24 cellular contexts compared by ENCODE assay signal in genomic region chr11:66061268-66061667, GRCh38. TPM values are rescaled to one million over a fixed set of nuclear protein-coding genes. Genes with fewer than 3 reads are reported as not detected.
DNase-seq lines count a peak whose midpoint lies in the region; ATAC-seq and FAIRE-seq lines count a peak whose summit lies in the region.
"Had no signal": no experiment of that assay in that cellular context is flagged by ENCODE, and none has a peak within 500 bp of the region (broad histone marks: within the 10 kb centered on the region; RNA-seq: fewer than 3 reads in every experiment).

No MANE protein-coding gene starts in this region.

- H3K4me2 ChIP-seq in BLaER1 = no peak overlapping the region
- H3K4me2 ChIP-seq: PC-9 had no signal

- DNase-seq in T-helper 1 cell = no peak
- DNase-seq in activated CD8-positive, alpha-beta T cell treated with anti-CD3 and anti-CD28 coated beads, Interleukin-2, amount 10 ng/mL, durations not matched to agents 7 days and 5 days = no peak
- DNase-seq in naive thymus-derived CD8-positive, alpha-beta T cell = no peak
- no peak for DNase-seq in HUDEP-2 (lab: John Stamatoyannopoulos, UW; ENCODE audit: unreplicated experiment in 76 of 76)
- DNase-seq in posterior vena cava (ENCODE audit: low spot score) = no peak
- DNase-seq in GM19239 (ENCODE audit: insufficient read length, low spot score) = no peak
- DNase-seq: 8988T, BE2C, DMS 273 treated with DMSO at 0.1 percent for 48 hours, heart left ventricle, Kasumi-1, NCI-H1092, NCI-H2029, PC-9, sigmoid colon had no signal

- peak overlapping the region; percentile 45; the same call in 1 of the 2 replicates for H3K9ac ChIP-seq in BLaER1

- H3K27me3 Mint-ChIP-seq in T-helper 1 cell treated with Interleukin-12 subunit alpha and Interleukin-12 subunit beta and Interleukin-4 antibody, amounts not matched to agents 30 μg/mL and 1 μg/mL, for 36 hours (ENCODE audit: low read depth) = no peaks in the 10 kb centered on the region
- no peaks in the 10 kb centered on the region for H3K27me3 Mint-ChIP-seq in activated CD8-positive, alpha-beta T cell treated with anti-CD3 and anti-CD28 coated beads, Interleukin-2, amount 10 ng/mL, durations not matched to agents 7 days and 5 days (ENCODE audit: low read depth)
- H3K27me3 Mint-ChIP-seq in naive thymus-derived CD8-positive, alpha-beta T cell = no peaks in the 10 kb centered on the region
- H3K27me3 Mint-ChIP-seq: dendritic cell treated with granulocyte-macrophage colony-stimulating factor and Interleukin-4, amounts not matched to agents 40 ng/mL and 50 ng/mL, for 4 days; type B pancreatic cell had no signal

- no peak overlapping the region for H3K4me3 Mint-ChIP-seq in T-helper 1 cell treated with Interleukin-12 subunit alpha and Interleukin-12 subunit beta and Interleukin-4 antibody, amounts not matched to agents 30 μg/mL and 1 μg/mL, for 36 hours
- no peak overlapping the region for H3K4me3 Mint-ChIP-seq in activated CD8-positive, alpha-beta T cell treated with anti-CD3 and anti-CD28 coated beads, Interleukin-2, amount 10 ng/mL, durations not matched to agents 7 days and 5 days
- H3K4me3 Mint-ChIP-seq in naive thymus-derived CD8-positive, alpha-beta T cell = no peak overlapping the region
- H3K4me3 Mint-ChIP-seq: dendritic cell treated with granulocyte-macrophage colony-stimulating factor and Interleukin-4, amounts not matched to agents 40 ng/mL and 50 ng/mL, for 4 days; mesothelial cell of epicardium; nephron; type B pancreatic cell had no signal

- no peaks in the 10 kb centered on the region for H3K9me3 ChIP-seq in BLaER1
- H3K9me3 ChIP-seq: BE2C, heart left ventricle, sigmoid colon, SJSA1 had no signal

- FAIRE-seq in GM19239 (lab: Jason Lieb, UNC) = no peak
- FAIRE-seq: endothelial cell of umbilical vein had no signal

- CTCF ChIA-PET in activated CD8-positive, alpha-beta T cell treated with anti-CD3 and anti-CD28 coated beads, Interleukin-2, amount 10 ng/mL, durations not matched to agents 7 days and 5 days (lab: Charles Lee) = interaction anchor here (3.8 kb wide), 1 partner anchor 7 kb away, joined by 25 read pairs; no protein-coding TSS in a partner anchor

- H3K4me1 Mint-ChIP-seq in T-helper 1 cell treated with Interleukin-12 subunit alpha and Interleukin-12 subunit beta and Interleukin-4 antibody, amounts not matched to agents 30 μg/mL and 1 μg/mL, for 36 hours (ENCODE audit: low read depth) = peaks cover 23% of the 10 kb centered on the region
- peaks cover 23% of the 10 kb centered on the region for H3K4me1 Mint-ChIP-seq in activated CD8-positive, alpha-beta T cell treated with anti-CD3 and anti-CD28 coated beads, Interleukin-2, amount 10 ng/mL, durations not matched to agents 7 days and 5 days (ENCODE audit: low read depth)
- H3K4me1 Mint-ChIP-seq in naive thymus-derived CD8-positive, alpha-beta T cell = peaks cover 13 to 35% (median 23%) of the 10 kb centered on the region in 4 donors
- H3K4me1 Mint-ChIP-seq: mesothelial cell of epicardium, nephron had no signal

- no peak overlapping the region for H3K27ac ChIP-seq in BLaER1
- H3K27ac ChIP-seq: heart left ventricle, sigmoid colon, SJSA1 had no signal

- H3K36me3 ChIP-seq in BLaER1 = peaks cover 98% of the 10 kb centered on the region

- intact Hi-C loops in posterior vena cava (cut with DNase I) = no loop called here

- H3K27me3 ChIP-seq in BLaER1 = no peaks in the 10 kb centered on the region
- H3K27me3 ChIP-seq: BE2C, heart left ventricle, sigmoid colon, SJSA1 had no signal

- no peak overlapping the region for H3K4me3 ChIP-seq in BLaER1
- H3K4me3 ChIP-seq: heart left ventricle, PC-9, sigmoid colon, SJSA1 had no signal

- peaks cover 1% of the 10 kb centered on the region; the same call in 1 of the 2 replicates for H3K4me1 ChIP-seq in BLaER1
- H3K4me1 ChIP-seq: BE2C, sigmoid colon, SJSA1 had no signal

- H3K27ac Mint-ChIP-seq in T-helper 1 cell treated with Interleukin-12 subunit alpha and Interleukin-12 subunit beta and Interleukin-4 antibody, amounts not matched to agents 30 μg/mL and 1 μg/mL, for 36 hours = peak overlapping the region; percentile 55
- no peak overlapping the region for H3K27ac Mint-ChIP-seq in activated CD8-positive, alpha-beta T cell treated with anti-CD3 and anti-CD28 coated beads, Interleukin-2, amount 10 ng/mL, durations not matched to agents 7 days and 5 days
- peak overlapping the region in 9 of 10 donors; percentile 4 to 63 (median 15) for H3K27ac Mint-ChIP-seq in naive thymus-derived CD8-positive, alpha-beta T cell
- H3K27ac Mint-ChIP-seq: dendritic cell treated with granulocyte-macrophage colony-stimulating factor and Interleukin-4, amounts not matched to agents 40 ng/mL and 50 ng/mL, for 4 days; mesothelial cell of epicardium; nephron; type B pancreatic cell had no signal

- H3K36me3 Mint-ChIP-seq in T-helper 1 cell treated with Interleukin-12 subunit alpha and Interleukin-12 subunit beta and Interleukin-4 antibody, amounts not matched to agents 30 μg/mL and 1 μg/mL, for 36 hours (ENCODE audit: low read depth) = peaks cover 72% of the 10 kb centered on the region
- peaks cover 82% of the 10 kb centered on the region for H3K36me3 Mint-ChIP-seq in activated CD8-positive, alpha-beta T cell treated with anti-CD3 and anti-CD28 coated beads, Interleukin-2, amount 10 ng/mL, durations not matched to agents 7 days and 5 days (ENCODE audit: low read depth)
- H3K36me3 Mint-ChIP-seq in naive thymus-derived CD8-positive, alpha-beta T cell = peaks cover 24 to 95% (median 46%) of the 10 kb centered on the region in 3 donors

- H3K9me3 Mint-ChIP-seq in T-helper 1 cell treated with Interleukin-12 subunit alpha and Interleukin-12 subunit beta and Interleukin-4 antibody, amounts not matched to agents 30 μg/mL and 1 μg/mL, for 36 hours = no peaks in the 10 kb centered on the region
- H3K9me3 Mint-ChIP-seq in activated CD8-positive, alpha-beta T cell treated with anti-CD3 and anti-CD28 coated beads, Interleukin-2, amount 10 ng/mL, durations not matched to agents 7 days and 5 days (ENCODE audit: insufficient read depth) = no peaks in the 10 kb centered on the region
- peaks cover 0 to 3% (median 0%) of the 10 kb centered on the region in 9 donors for H3K9me3 Mint-ChIP-seq in naive thymus-derived CD8-positive, alpha-beta T cell
- H3K9me3 Mint-ChIP-seq: dendritic cell treated with granulocyte-macrophage colony-stimulating factor and Interleukin-4, amounts not matched to agents 40 ng/mL and 50 ng/mL, for 4 days; nephron; type B pancreatic cell had no signal

- POLR2A ChIA-PET in activated CD8-positive, alpha-beta T cell treated with anti-CD3 and anti-CD28 coated beads, Interleukin-2, amount 10 ng/mL, durations not matched to agents 7 days and 5 days (lab: Charles Lee) = interaction anchor here (2.0 kb wide), 1 partner anchor 18 kb away, joined by 6 read pairs; no protein-coding TSS in a partner anchor
- POLR2A ChIA-PET in naive thymus-derived CD8-positive, alpha-beta T cell (lab: Charles Lee) = interaction anchor here (1.3 kb wide), 1 partner anchor 9 kb away, joined by 3 read pairs; the partner anchor contains the start of gene SF3B2

- ATAC-seq in activated CD8-positive, alpha-beta T cell treated with anti-CD3 and anti-CD28 coated beads, Interleukin-2, amount 10 ng/mL, durations not matched to agents 7 days and 5 days = peak; percentile 27
- ATAC-seq in naive thymus-derived CD8-positive, alpha-beta T cell = no peak

- peaks cover 64% of the 10 kb centered on the region for H4K20me1 ChIP-seq in BLaER1

RNA-seq across cellular contexts. Expression of gene PACS1, which starts 8.8 kb away (rescaled TPM):
- 10 to 100 TPM; 84.6 to 91.6 TPM for total RNA-seq in activated CD8-positive, alpha-beta T cell treated with anti-CD3 and anti-CD28 coated beads, Interleukin-2, amount 10 ng/mL, durations not matched to agents 7 days and 5 days
- 100 to 1,000 TPM; 312 to 317 TPM for total RNA-seq in naive thymus-derived CD8-positive, alpha-beta T cell
- polyA plus RNA-seq in naive thymus-derived CD8-positive, alpha-beta T cell = 10 to 100 TPM; 35.9 to 98.8 (median 49.9) TPM
- total RNA-seq in posterior vena cava = 10 to 100 TPM; 65.1 to 84.1 TPM

RNA-seq across cellular contexts. Expression of gene SF3B2, which starts 9.1 kb away (rescaled TPM):
- 100 to 1,000 TPM; 241 to 253 TPM for total RNA-seq in activated CD8-positive, alpha-beta T cell treated with anti-CD3 and anti-CD28 coated beads, Interleukin-2, amount 10 ng/mL, durations not matched to agents 7 days and 5 days
- 100 to 1,000 TPM; 184 to 197 TPM for total RNA-seq in naive thymus-derived CD8-positive, alpha-beta T cell
- polyA plus RNA-seq in naive thymus-derived CD8-positive, alpha-beta T cell = 100 to 1,000 TPM in 1 of 3 donors, 10 to 100 TPM in 2; 70.3 to 115 (median 91.6) TPM
- total RNA-seq in posterior vena cava = 100 to 1,000 TPM; 117 to 140 TPM

RNA-seq across cellular contexts. Expression of gene GAL3ST3, which starts 12.3 kb away (rescaled TPM):
- not detected for total RNA-seq in activated CD8-positive, alpha-beta T cell treated with anti-CD3 and anti-CD28 coated beads, Interleukin-2, amount 10 ng/mL, durations not matched to agents 7 days and 5 days
- total RNA-seq in naive thymus-derived CD8-positive, alpha-beta T cell = not detected
- under 1 TPM in 1 of 3 donors, not detected in 2; 0.27 TPM for polyA plus RNA-seq in naive thymus-derived CD8-positive, alpha-beta T cell
- 1 to 10 TPM in 1 of 2 donors, under 1 TPM in 1; 0.74 to 1.2 TPM for total RNA-seq in posterior vena cava
- total RNA-seq: endothelial cell of umbilical vein; PC-9; sigmoid colon; SJSA1; T-helper 2 cell treated with Interferon-gamma antibody and Interleukin-4, amounts not matched to agents 100 ng/mL and 5 ng/mL, for 36 hours had no signal

RNA-seq across cellular contexts. Expression of gene CATSPER1, which starts 35.0 kb away (rescaled TPM):
- not detected for total RNA-seq in activated CD8-positive, alpha-beta T cell treated with anti-CD3 and anti-CD28 coated beads, Interleukin-2, amount 10 ng/mL, durations not matched to agents 7 days and 5 days
- total RNA-seq in naive thymus-derived CD8-positive, alpha-beta T cell = not detected
- under 1 TPM in 1 of 3 donors, not detected in 2; 0.11 TPM for polyA plus RNA-seq in naive thymus-derived CD8-positive, alpha-beta T cell
- total RNA-seq in posterior vena cava = 1 to 10 TPM in 1 of 2 donors, under 1 TPM in 1; 0.24 to 1.1 TPM
- total RNA-seq: mesothelial cell of epicardium, sigmoid colon had no signal

RNA-seq across cellular contexts. Expression of gene CST6, which starts 49.5 kb away (rescaled TPM):
- total RNA-seq in activated CD8-positive, alpha-beta T cell treated with anti-CD3 and anti-CD28 coated beads, Interleukin-2, amount 10 ng/mL, durations not matched to agents 7 days and 5 days = not detected
- not detected for total RNA-seq in naive thymus-derived CD8-positive, alpha-beta T cell
- not detected for polyA plus RNA-seq in naive thymus-derived CD8-positive, alpha-beta T cell
- under 1 TPM in 1 of 2 donors, not detected in 1; 0.56 TPM for total RNA-seq in posterior vena cava
- total RNA-seq: sigmoid colon; SJSA1; T-helper 2 cell treated with Interferon-gamma antibody and Interleukin-4, amounts not matched to agents 100 ng/mL and 5 ng/mL, for 36 hours had no signal
